Comparison of ENCODE assay signal across 8 cellular contexts in the genomic region with DNA sequence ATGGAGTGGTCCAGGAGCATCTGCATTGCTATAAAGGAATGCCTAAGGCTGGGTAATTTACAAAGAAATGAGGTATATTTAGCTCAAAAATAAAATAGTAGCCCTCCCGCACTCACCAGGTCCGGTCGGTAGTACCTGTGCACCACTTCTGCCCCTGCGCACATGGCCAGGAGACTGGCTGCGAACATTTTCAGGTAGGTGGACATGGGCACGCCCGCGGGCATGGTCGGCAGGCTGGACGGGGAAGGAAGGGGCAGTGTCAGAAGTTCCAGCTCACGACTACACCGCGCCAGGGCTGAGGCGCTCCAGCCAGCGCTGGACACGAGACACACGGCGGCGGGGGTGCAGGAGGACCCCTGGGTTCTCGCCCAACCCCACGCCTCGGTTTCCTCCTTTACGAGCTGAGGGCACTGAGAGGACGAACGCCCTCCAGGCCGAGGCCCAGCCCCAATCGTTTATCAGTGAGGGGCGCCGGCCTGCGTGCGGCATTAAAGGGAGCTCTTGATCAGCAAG. TPM values are rescaled to one million over a fixed set of nuclear protein-coding genes. Genes with fewer than 3 reads are reported as not detected.
DNase-seq lines count a peak whose midpoint lies in the region; ATAC-seq and TF ChIP-seq lines count a peak whose summit lies in the region.

No MANE protein-coding gene starts in this region.

- POLR2A ChIA-PET in AG04449 (lab: Yijun Ruan, JAX) (interaction anchor here (0.6 to 2.8 kb wide), 7 partner anchors 9 to 181 kb away, joined by 3 to 44 read pairs (median 4); a partner anchor contains a TSS), HEK293T (lab: Yijun Ruan, JAX) (interaction anchor here (0.8 to 6.6 kb wide), 6 partner anchors 10 to 182 kb away, joined by 3 to 111 read pairs (median 5); a partner anchor contains a TSS)
- POLR2A ChIA-PET in activated CD4-positive, alpha-beta memory T cell treated with anti-CD3 and anti-CD28 coated beads, Interleukin-2, amount 10 ng/mL, durations not matched to agents 7 days and 5 days (lab: Charles Lee): interaction anchor here (0.8 to 5.7 kb wide), 16 partner anchors 10 to 1151 kb away, joined by 3 to 159 read pairs (median 6); a partner anchor contains a TSS

- H3K4me1 Mint-ChIP-seq in activated CD4-positive, alpha-beta memory T cell treated with anti-CD3 and anti-CD28 coated beads, Interleukin-2, amount 10 ng/mL, durations not matched to agents 7 days and 5 days: peaks cover 44% of the 10 kb centered on the region

- no peaks in the 10 kb centered on the region for H3K27me3 Mint-ChIP-seq in activated CD4-positive, alpha-beta memory T cell treated with anti-CD3 and anti-CD28 coated beads, Interleukin-2, amount 10 ng/mL, durations not matched to agents 7 days and 5 days

- no peaks in the 10 kb centered on the region for H3K9me3 ChIP-seq in cardiac muscle cell (ENCODE audit: low read depth)

- TF ChIP-seq CTCF in AG04449 (IDR thresholded peaks at IDR 0.05; ENCODE audit: insufficient read depth, low read length, missing control alignments) (no peak), cardiac muscle cell (IDR thresholded peaks at IDR 0.05; ENCODE audit: low read depth, low read length) (no peak)

- peak overlapping the region; percentile 96 for H3K4me3 Mint-ChIP-seq in activated CD4-positive, alpha-beta memory T cell treated with anti-CD3 and anti-CD28 coated beads, Interleukin-2, amount 10 ng/mL, durations not matched to agents 7 days and 5 days

- DNase-seq in AG04449 (ENCODE audit: low read depth, low spot score): no peak
- no peak for DNase-seq in activated CD4-positive, alpha-beta memory T cell treated with anti-CD3 and anti-CD28 coated beads, Interleukin-2, amount 10 ng/mL, durations not matched to agents 7 days and 5 days
- DNase-seq in cardiac muscle cell (ENCODE audit: low read depth in 1 of 2, low spot score in 1 of 2): no peak
- DNase-seq in GM19240 (ENCODE audit: insufficient read length, low spot score): no peak
- no peak for DNase-seq in HEK293T (ENCODE audit: extremely low spot score)

- no peaks in the 10 kb centered on the region for H3K9me3 Mint-ChIP-seq in activated CD4-positive, alpha-beta memory T cell treated with anti-CD3 and anti-CD28 coated beads, Interleukin-2, amount 10 ng/mL, durations not matched to agents 7 days and 5 days

- H3K4me1 ChIP-seq in cardiac muscle cell (ENCODE audit: low read depth): peaks cover 15% of the 10 kb centered on the region
- peaks cover 8% of the 10 kb centered on the region for H3K4me1 ChIP-seq in rectal smooth muscle tissue (ENCODE audit: control insufficient read depth, insufficient read depth, low read length)

- peak overlapping the region; percentile 95 for H3K27ac Mint-ChIP-seq in activated CD4-positive, alpha-beta memory T cell treated with anti-CD3 and anti-CD28 coated beads, Interleukin-2, amount 10 ng/mL, durations not matched to agents 7 days and 5 days

- peaks cover 38% of the 10 kb centered on the region for H3K36me3 Mint-ChIP-seq in activated CD4-positive, alpha-beta memory T cell treated with anti-CD3 and anti-CD28 coated beads, Interleukin-2, amount 10 ng/mL, durations not matched to agents 7 days and 5 days (ENCODE audit: low read depth)

- no peaks in the 10 kb centered on the region for H3K27me3 ChIP-seq in cardiac muscle cell
- no peaks in the 10 kb centered on the region for H3K27me3 ChIP-seq in rectal smooth muscle tissue (ENCODE audit: control insufficient read depth, insufficient read depth, low read length)

- ATAC-seq in GM18870 (IDR thresholded peaks at IDR 0.05; ENCODE audit: unreplicated experiment): peak; percentile 17
- peak; percentile 33 for ATAC-seq in HG03196 (IDR thresholded peaks at IDR 0.05; ENCODE audit: unreplicated experiment)

- CTCF ChIA-PET in AG04449 (lab: Yijun Ruan, JAX) (interaction anchor here (0.6 to 1.5 kb wide), 6 partner anchors 9 to 152 kb away, joined by 3 to 13 read pairs (median 4); a partner anchor contains a TSS), HEK293T (lab: Yijun Ruan, JAX) (interaction anchor here (0.7 kb wide), 1 partner anchor 9 kb away, joined by 3 read pairs; a partner anchor contains a TSS)
- CTCF ChIA-PET in activated CD4-positive, alpha-beta memory T cell treated with anti-CD3 and anti-CD28 coated beads, Interleukin-2, amount 10 ng/mL, durations not matched to agents 7 days and 5 days (lab: Charles Lee): interaction anchor here (1.0 to 3.2 kb wide), 2 partner anchors 9 to 13 kb away, joined by 3 to 30 read pairs; a partner anchor contains a TSS

- H3K36me3 ChIP-seq in cardiac muscle cell: peaks cover 26% of the 10 kb centered on the region
- peaks cover 11% of the 10 kb centered on the region for H3K36me3 ChIP-seq in rectal smooth muscle tissue (ENCODE audit: control insufficient read depth, insufficient read depth, low read length)

- H3K27ac ChIP-seq in cardiac muscle cell: peak overlapping the region; percentile 95
- peak overlapping the region; percentile 95 for H3K27ac ChIP-seq in rectal smooth muscle tissue (ENCODE audit: low read depth, low read length)

- H3K4me3 ChIP-seq in AG04449 (ENCODE audit: low read depth, low read length) (peak overlapping the region; percentile 87), cardiac muscle cell (peak overlapping the region; percentile 89), rectal smooth muscle tissue (ENCODE audit: low read length) (peak overlapping the region; percentile 94)

- H3K9ac ChIP-seq in rectal smooth muscle tissue (ENCODE audit: low read length): peak overlapping the region; percentile 77

TF ChIP-seq in HEK293T, 16 proteins besides CTCF, POLR2A, EP300 and RAD21:
- TF ChIP-seq FOXK2 (IDR thresholded peaks at IDR 0.05): no peak
- TF ChIP-seq FOXM1 (IDR thresholded peaks at IDR 0.05; ENCODE audit: borderline replicate concordance): no peak
- TF ChIP-seq FOXA1 (IDR thresholded peaks at IDR 0.05): no peak
- no peak for TF ChIP-seq ARNT (IDR thresholded peaks at IDR 0.05)
- TF ChIP-seq, protein P1, sequence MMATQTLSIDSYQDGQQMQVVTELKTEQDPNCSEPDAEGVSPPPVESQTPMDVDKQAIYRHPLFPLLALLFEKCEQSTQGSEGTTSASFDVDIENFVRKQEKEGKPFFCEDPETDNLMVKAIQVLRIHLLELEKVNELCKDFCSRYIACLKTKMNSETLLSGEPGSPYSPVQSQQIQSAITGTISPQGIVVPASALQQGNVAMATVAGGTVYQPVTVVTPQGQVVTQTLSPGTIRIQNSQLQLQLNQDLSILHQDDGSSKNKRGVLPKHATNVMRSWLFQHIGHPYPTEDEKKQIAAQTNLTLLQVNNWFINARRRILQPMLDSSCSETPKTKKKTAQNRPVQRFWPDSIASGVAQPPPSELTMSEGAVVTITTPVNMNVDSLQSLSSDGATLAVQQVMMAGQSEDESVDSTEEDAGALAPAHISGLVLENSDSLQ (IDR thresholded peaks at IDR 0.05): no peak
- TF ChIP-seq CTBP1 (IDR thresholded peaks at IDR 0.05; ENCODE audit: borderline replicate concordance): no peak
- TF ChIP-seq TARDBP (IDR thresholded peaks at IDR 0.05): no peak
TF ChIP-seq in HEK293T: peak in this region for 0.

RNA-seq across cellular contexts. Expression of a gene that starts 9.1 kb away (rescaled TPM):
- 10 to 100 TPM; 33.0 to 34.4 TPM for total RNA-seq in activated CD4-positive, alpha-beta memory T cell treated with anti-CD3 and anti-CD28 coated beads, Interleukin-2, amount 10 ng/mL, durations not matched to agents 7 days and 5 days
- 31.7 and 47.8 TPM in 2 replicates for total RNA-seq in cardiac muscle cell
- polyA plus RNA-seq in cardiac muscle cell: 28.3 and 33.7 TPM in 2 replicates

RNA-seq across cellular contexts. Expression of a gene that starts 26.4 kb away (rescaled TPM):
- 100 to 1,000 TPM; 375 to 378 TPM for total RNA-seq in activated CD4-positive, alpha-beta memory T cell treated with anti-CD3 and anti-CD28 coated beads, Interleukin-2, amount 10 ng/mL, durations not matched to agents 7 days and 5 days
- 386 and 610 TPM in 2 replicates for total RNA-seq in cardiac muscle cell
- 473 and 1,006 TPM in 2 replicates for polyA plus RNA-seq in cardiac muscle cell
